In genomic region chr15:35885870-35886269, GRCh38 we compare ENCODE assay signal across 26 cellular contexts.
"Had no signal": no experiment of that assay in that cellular context is flagged by ENCODE, and none has a peak within 500 bp of the region (broad histone marks: within the 10 kb centered on the region; RNA-seq: fewer than 3 reads in every experiment).

No MANE protein-coding gene starts in this region.

- H3K36me3 Mint-ChIP-seq: WTC11 had no signal

- DNase-seq: activated CD4-positive, alpha-beta T cell treated with anti-CD3 and anti-CD28 coated beads for 48 hours; activated CD4-positive, alpha-beta T cell treated with anti-CD3 and anti-CD28 coated beads, Interleukin-2, amount 50 U/mL, for 4 hours; activated CD4-positive, CD25-positive, alpha-beta regulatory T cell treated with anti-CD3 and anti-CD28 coated beads, Interleukin-2, amount 50 U/mL, for 72 hours; activated CD8-positive, alpha-beta T cell treated with anti-CD3 and anti-CD28 coated beads, Interleukin-2, amount 10 ng/mL, durations not matched to agents 7 days and 5 days; activated effector memory CD4-positive, alpha-beta T cell treated with anti-CD3 and anti-CD28 coated beads, Interleukin-2, amount 50 U/mL, for 16 hours; activated naive CD4-positive, alpha-beta T cell treated with Interleukin-2 at 50 U/mL for 16 hours; activated naive CD8-positive, alpha-beta T cell treated with anti-CD3 and anti-CD28 coated beads, Interleukin-2, amount 50 U/mL, for 24 hours; activated T-cell treated with anti-CD3 and anti-CD28 coated beads, Interleukin-2, amount 50 U/mL, for 24 hours; amygdala; brain microvascular endothelial cell; caudate nucleus; NCI-H1092; NCI-H1417; NCI-H2029; NCI-H2107; NCI-H2171 treated with DMSO at 0.1 percent for 48 hours; NCI-H345; NCI-H510A; NCI-H526 treated with DMSO at 0.1 percent for 48 hours; SIG-M5; T-helper 17 cell; T-helper 9 cell had no signal

- H3K4me3 Mint-ChIP-seq: activated CD8-positive, alpha-beta T cell treated with anti-CD3 and anti-CD28 coated beads, Interleukin-2, amount 10 ng/mL, durations not matched to agents 7 days and 5 days; activated naive CD8-positive, alpha-beta T cell treated with anti-CD3 and anti-CD28 coated beads, Interleukin-2, amount 50 U/mL, for 24 hours; activated T-cell treated with anti-CD3 and anti-CD28 coated beads, Interleukin-2, amount 50 U/mL, for 24 hours; activated T-helper 1 cell treated with anti-CD3 and anti-CD28 coated beads, Interleukin-12 subunit alpha, Interleukin-12 subunit beta, Interleukin-2, Interleukin-4 antibody, amounts not matched to agents 30 ng/mL and 10 ng/mL and 1 ng/mL, durations not matched to agents 14 hours and 24 hours and 36 hours; T-helper 17 cell; WTC11 had no signal

- ATAC-seq: activated CD8-positive, alpha-beta T cell treated with anti-CD3 and anti-CD28 coated beads, Interleukin-2, amount 10 ng/mL, durations not matched to agents 7 days and 5 days; activated naive CD4-positive, alpha-beta T cell treated with anti-CD3 and anti-CD28 coated beads, Interleukin-2, amount 50 U/mL, for 72 hours; activated naive CD8-positive, alpha-beta T cell treated with anti-CD3 and anti-CD28 coated beads, Interleukin-2, amount 50 U/mL, for 24 hours; T-helper 17 cell; WTC11 had no signal

- H3K27me3 Mint-ChIP-seq: activated naive CD8-positive, alpha-beta T cell treated with anti-CD3 and anti-CD28 coated beads, Interleukin-2, amount 50 U/mL, for 24 hours; activated T-cell treated with anti-CD3 and anti-CD28 coated beads, Interleukin-2, amount 50 U/mL, for 24 hours; T-helper 17 cell had no signal

- H3K27ac ChIP-seq: brain microvascular endothelial cell, KMS-11 had no signal

- H3K27ac Mint-ChIP-seq: activated CD8-positive, alpha-beta T cell treated with anti-CD3 and anti-CD28 coated beads, Interleukin-2, amount 10 ng/mL, durations not matched to agents 7 days and 5 days; activated naive CD4-positive, alpha-beta T cell treated with anti-CD3 and anti-CD28 coated beads, Interleukin-2, amount 50 U/mL, for 72 hours; activated naive CD8-positive, alpha-beta T cell treated with anti-CD3 and anti-CD28 coated beads, Interleukin-2, amount 50 U/mL, for 24 hours; activated T-cell treated with anti-CD3 and anti-CD28 coated beads, Interleukin-2, amount 50 U/mL, for 24 hours; activated T-helper 1 cell treated with anti-CD3 and anti-CD28 coated beads, Interleukin-12 subunit alpha, Interleukin-12 subunit beta, Interleukin-2, Interleukin-4 antibody, amounts not matched to agents 30 ng/mL and 10 ng/mL and 1 ng/mL, durations not matched to agents 14 hours and 24 hours and 36 hours; T-helper 17 cell; WTC11 had no signal

- H3K36me3 ChIP-seq: brain microvascular endothelial cell had no signal

- H3K9me3 Mint-ChIP-seq: activated T-cell treated with anti-CD3 and anti-CD28 coated beads, Interleukin-2, amount 50 U/mL, for 24 hours; WTC11 had no signal

- H3K27me3 ChIP-seq: brain microvascular endothelial cell had no signal

- H3K4me1 Mint-ChIP-seq: activated naive CD8-positive, alpha-beta T cell treated with anti-CD3 and anti-CD28 coated beads, Interleukin-2, amount 50 U/mL, for 24 hours; T-helper 17 cell; WTC11 had no signal
